In the genomic region with DNA sequence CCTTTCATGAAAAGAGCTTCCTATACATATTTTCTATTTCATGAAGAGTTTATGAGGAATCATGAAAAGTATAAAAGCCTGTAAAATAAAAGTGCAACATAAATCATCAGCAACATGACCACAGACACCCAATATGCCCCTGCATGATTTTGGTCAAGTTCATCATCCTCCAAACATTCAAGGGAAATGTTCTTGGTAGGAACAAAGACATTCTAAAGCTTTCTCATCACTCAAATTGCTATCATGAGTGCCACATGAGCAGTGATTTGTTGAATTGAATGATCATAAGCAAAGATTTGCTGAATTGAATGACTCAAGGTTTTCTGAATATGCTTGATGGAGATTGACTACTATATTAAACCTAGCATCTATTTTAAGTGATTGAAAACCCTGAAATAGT, we compare ENCODE assay signal across 7 cellular contexts.
"Had no signal": no experiment of that assay in that cellular context is flagged by ENCODE, and none has a peak within 500 bp of the region (broad histone marks: within the 10 kb centered on the region; RNA-seq: fewer than 3 reads in every experiment).

No MANE protein-coding gene starts in this region.

- H3K4me3 ChIP-seq: GM23338 had no signal

- ATAC-seq: GM23338 had no signal

- FAIRE-seq: H1, H54, HTR-8/SVneo had no signal

- H3K4me2 ChIP-seq: GM23338 had no signal

- H2AFZ ChIP-seq: GM23338 had no signal

- DNase-seq: H9, HCEC 1CT, IMR-90 had no signal
